Comparison of ENCODE assay signal across 17 cellular contexts in the genomic region with DNA sequence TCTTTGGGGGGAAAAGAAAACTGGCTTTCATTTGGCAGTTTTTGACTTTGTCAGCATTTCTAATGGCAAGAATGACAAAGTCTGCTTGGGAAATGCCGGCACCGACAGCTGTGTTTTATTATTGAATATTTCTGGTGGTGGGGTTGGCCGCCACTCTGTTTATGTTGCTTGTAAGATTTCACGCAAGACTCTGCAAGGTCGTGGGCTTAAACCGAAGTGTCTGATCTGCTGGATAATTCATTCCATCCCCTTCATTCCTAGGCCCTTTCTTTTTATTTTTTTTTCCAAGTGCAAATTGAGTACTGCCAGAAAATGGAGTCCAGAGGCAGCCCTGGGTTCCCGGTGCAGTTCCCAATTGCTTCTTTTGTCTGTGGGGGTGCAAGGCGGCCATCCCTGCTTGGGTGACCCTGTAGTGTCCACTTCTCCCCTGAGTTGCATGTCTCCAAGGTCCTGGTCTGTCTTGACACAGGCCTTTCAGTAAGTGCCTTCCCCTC.
A peak's percentile ranks its signal among the peaks of the same experiment; 100 is the strongest.
DNase-seq lines count a peak whose midpoint lies in the region; ATAC-seq and TF ChIP-seq lines count a peak whose summit lies in the region.
"Had no signal": no experiment of that assay in that cellular context is flagged by ENCODE, and none has a peak within 500 bp of the region (broad histone marks: within the 10 kb centered on the region; RNA-seq: fewer than 3 reads in every experiment).

No MANE protein-coding gene starts in this region.

- no peak for TF ChIP-seq CTCF in RWPE2 (IDR thresholded peaks at IDR 0.05; ENCODE audit: poor library complexity, severe bottlenecking)
- TF ChIP-seq CTCF in mesothelial cell of epicardium (IDR thresholded peaks at IDR 0.05; ENCODE audit: unreplicated experiment), result no peak
- TF ChIP-seq CTCF in type B pancreatic cell (conservative IDR thresholded peaks at IDR 0.05), result no peak

- no peak overlapping the region for H3K27ac ChIP-seq in RWPE2 (ENCODE audit: poor library complexity, severe bottlenecking)
- H3K27ac ChIP-seq: body of pancreas had no signal

- no peaks in the 10 kb centered on the region for H3K36me3 Mint-ChIP-seq in mesothelial cell of epicardium
- no peaks in the 10 kb centered on the region for H3K36me3 Mint-ChIP-seq in type B pancreatic cell
- H3K36me3 Mint-ChIP-seq: activated CD4-positive, alpha-beta memory T cell treated with anti-CD3 and anti-CD28 coated beads for 36 hours; CD8-positive, alpha-beta T cell had no signal

- no peak for TF ChIP-seq POLR2A in GM18505 (IDR thresholded peaks at IDR 0.05; ENCODE audit: borderline replicate concordance, extremely low read depth, insufficient read depth, insufficient read length)

- peaks cover 27% of the 10 kb centered on the region for H3K4me1 Mint-ChIP-seq in mesothelial cell of epicardium
- H3K4me1 Mint-ChIP-seq in type B pancreatic cell (ENCODE audit: unreplicated experiment), result peaks cover 30% of the 10 kb centered on the region

- H3K4me3 Mint-ChIP-seq in mesothelial cell of epicardium (no peak overlapping the region), type B pancreatic cell (no peak overlapping the region)
- H3K4me3 Mint-ChIP-seq: activated CD4-positive, alpha-beta memory T cell treated with anti-CD3 and anti-CD28 coated beads for 36 hours; CD8-positive, alpha-beta T cell had no signal

- H3K27me3 Mint-ChIP-seq in mesothelial cell of epicardium (ENCODE audit: low read depth) (peaks cover 15% of the 10 kb centered on the region), type B pancreatic cell (peaks cover 35% of the 10 kb centered on the region)

- ATAC-seq in RWPE2 (ENCODE audit: low read depth), result no peak
- ATAC-seq in GM18505 (IDR thresholded peaks at IDR 0.05; ENCODE audit: unreplicated experiment), result no peak
- ATAC-seq in GM18907 (IDR thresholded peaks at IDR 0.05; ENCODE audit: unreplicated experiment), result no peak
- ATAC-seq: body of pancreas; CD8-positive, alpha-beta T cell had no signal

- H3K4me1 ChIP-seq in RWPE2 (ENCODE audit: insufficient read depth, poor library complexity, severe bottlenecking), result no peaks in the 10 kb centered on the region
- H3K4me1 ChIP-seq: body of pancreas had no signal

- H3K27me3 ChIP-seq in RWPE2 (ENCODE audit: insufficient read depth, poor library complexity, severe bottlenecking), result peaks cover 13% of the 10 kb centered on the region
- H3K27me3 ChIP-seq: body of pancreas had no signal

- H3K9me3 Mint-ChIP-seq in mesothelial cell of epicardium (no peaks in the 10 kb centered on the region), type B pancreatic cell (no peaks in the 10 kb centered on the region)
- H3K9me3 Mint-ChIP-seq: activated CD4-positive, alpha-beta memory T cell treated with anti-CD3 and anti-CD28 coated beads for 36 hours; CD8-positive, alpha-beta T cell had no signal

- no peaks in the 10 kb centered on the region for H3K36me3 ChIP-seq in RWPE2 (ENCODE audit: low read depth)

- peak; percentile 59 for DNase-seq in RWPE2 (ENCODE audit: low spot score)
- DNase-seq in fibroblast of the conjunctiva (ENCODE audit: low read depth), result peak; percentile 22
- peak in 1 of 2 experiments; percentile 36 for DNase-seq in mesothelial cell of epicardium (ENCODE audit: low spot score in 2 of 2, unreplicated experiment in 2 of 2)
- DNase-seq in type B pancreatic cell (ENCODE audit: extremely low spot score, unreplicated experiment), result peak; percentile 43
- no peak for DNase-seq in NCI-H2196 treated with DMSO at 0.1 percent for 48 hours (lab: John Stamatoyannopoulos, UW; ENCODE audit: unreplicated experiment)
- DNase-seq in A172 (ENCODE audit: low spot score), result no peak
- DNase-seq: activated CD4-positive, alpha-beta memory T cell treated with anti-CD3 and anti-CD28 coated beads for 36 hours; activated effector memory CD4-positive, alpha-beta T cell treated with anti-CD3 and anti-CD28 coated beads, Interleukin-2, amount 50 U/mL, for 16 hours; body of pancreas; effector CD4-positive, alpha-beta T cell; midbrain; NCI-H1048; NCI-H2227 treated with DMSO at 0.1 percent for 48 hours; trophoblast cell had no signal

- no peak overlapping the region for H3K4me3 ChIP-seq in RWPE2 (ENCODE audit: severe bottlenecking)
- H3K4me3 ChIP-seq: body of pancreas had no signal

- H3K9me3 ChIP-seq in RWPE2 (ENCODE audit: severe bottlenecking), result no peaks in the 10 kb centered on the region
- H3K9me3 ChIP-seq: body of pancreas had no signal

- H3K27ac Mint-ChIP-seq in mesothelial cell of epicardium, result peak overlapping the region; percentile 78
- no peak overlapping the region for H3K27ac Mint-ChIP-seq in type B pancreatic cell
- H3K27ac Mint-ChIP-seq: activated CD4-positive, alpha-beta memory T cell treated with anti-CD3 and anti-CD28 coated beads for 36 hours; CD8-positive, alpha-beta T cell had no signal

Comparison
In these comparisons a context has a peak if more than half of its experiments do, and no peak if none do; other contexts are left out.
1. DNase-seq: peak in RWPE2 (single experiment), fibroblast of the conjunctiva (single experiment) and type B pancreatic cell (single experiment); none in NCI-H2196 treated with DMSO at 0.1 percent for 48 hours (single experiment) and A172 (single experiment).